In genomic region chr3:181316481-181316880, GRCh38 we compare ENCODE assay signal across 17 cellular contexts.
DNase-seq lines count a peak whose midpoint lies in the region; ATAC-seq, FAIRE-seq and TF ChIP-seq lines count a peak whose summit lies in the region.
"Had no signal": no experiment of that assay in that cellular context is flagged by ENCODE, and none has a peak within 500 bp of the region (broad histone marks: within the 10 kb centered on the region; RNA-seq: fewer than 3 reads in every experiment).

No MANE protein-coding gene starts in this region.

- H3K9me3 Mint-ChIP-seq in activated naive CD8-positive, alpha-beta T cell treated with anti-CD3 and anti-CD28 coated beads, Interleukin-2, amount 50 U/mL, for 24 hours = peaks cover 5% of the 10 kb centered on the region

- H3K36me3 Mint-ChIP-seq in activated naive CD8-positive, alpha-beta T cell treated with anti-CD3 and anti-CD28 coated beads, Interleukin-2, amount 50 U/mL, for 24 hours (ENCODE audit: low read depth) = no peaks in the 10 kb centered on the region

- H3K36me3 ChIP-seq in cardiac muscle cell = no peaks in the 10 kb centered on the region
- H3K36me3 ChIP-seq in left ventricle myocardium inferior = no peaks in the 10 kb centered on the region
- no peaks in the 10 kb centered on the region for H3K36me3 ChIP-seq in endothelial cell of umbilical vein (ENCODE audit: control insufficient read depth in 2 of 2, extremely low read depth in 1 of 2, insufficient read depth in 2 of 2, low read length in 2 of 2)

- H3K4me3 Mint-ChIP-seq in activated naive CD8-positive, alpha-beta T cell treated with anti-CD3 and anti-CD28 coated beads, Interleukin-2, amount 50 U/mL, for 24 hours = no peak overlapping the region
- H3K4me3 Mint-ChIP-seq: activated T-cell treated with anti-CD3 and anti-CD28 coated beads, Interleukin-2, amount 50 U/mL, for 72 hours had no signal

- H3K9ac ChIP-seq in endothelial cell of umbilical vein (replicated peaks; ENCODE audit: extremely low read depth, insufficient read depth, low read length) = no peak overlapping the region

- ATAC-seq in HG03378 (IDR thresholded peaks at IDR 0.05; ENCODE audit: unreplicated experiment) (no peak), GM21381 (IDR thresholded peaks at IDR 0.05; ENCODE audit: unreplicated experiment) (no peak)
- no peak for ATAC-seq in activated naive CD8-positive, alpha-beta T cell treated with anti-CD3 and anti-CD28 coated beads, Interleukin-2, amount 50 U/mL, for 24 hours
- ATAC-seq: activated T-cell treated with anti-CD3 and anti-CD28 coated beads, Interleukin-2, amount 50 U/mL, for 72 hours had no signal

- H3K4me3 ChIP-seq in cardiac muscle cell (no peak overlapping the region), left ventricle myocardium inferior (no peak overlapping the region), endothelial cell of umbilical vein (replicated peaks in 1 of 3; ENCODE audit: insufficient read depth in 1 of 3, low read depth in 1 of 3, low read length in 3 of 3) (no peak overlapping the region)

- H3K9me3 ChIP-seq in cardiac muscle cell (ENCODE audit: low read depth) = no peaks in the 10 kb centered on the region
- no peaks in the 10 kb centered on the region for H3K9me3 ChIP-seq in left ventricle myocardium inferior (replicated peaks)
- no peaks in the 10 kb centered on the region for H3K9me3 ChIP-seq in endothelial cell of umbilical vein (replicated peaks; ENCODE audit: control insufficient read depth, insufficient read depth, low read length)

- no peak for TF ChIP-seq POLR2A in endothelial cell of umbilical vein (IDR thresholded peaks at IDR 0.05; ENCODE audit: low read depth, low read length)

- no TSS peak for BruUV-seq in endothelial cell of umbilical vein (replicated peaks; lab: Mats Ljungman, UMichigan)

- no peaks in the 10 kb centered on the region for H3K4me1 Mint-ChIP-seq in activated naive CD8-positive, alpha-beta T cell treated with anti-CD3 and anti-CD28 coated beads, Interleukin-2, amount 50 U/mL, for 24 hours

- DNase-seq in cardiac muscle cell (ENCODE audit: low read depth in 1 of 2, low spot score in 1 of 2) = peak; percentile 9 to 52
- no peak for DNase-seq in left ventricle myocardium inferior
- DNase-seq in SK-MEL-5 (ENCODE audit: low read depth, low spot score) = peak; percentile 38
- peak; percentile 41 for DNase-seq in endothelial cell of umbilical vein (ENCODE audit: low read depth, low spot score)
- DNase-seq in activated naive CD8-positive, alpha-beta T cell treated with anti-CD3 and anti-CD28 coated beads, Interleukin-2, amount 50 U/mL, for 24 hours = no peak
- DNase-seq in GM13977 (ENCODE audit: low spot score) = no peak
- DNase-seq: activated CD4-positive, CD25-positive, alpha-beta regulatory T cell treated with anti-CD3 and anti-CD28 coated beads, Interleukin-2, amount 50 U/mL, for 72 hours; activated T-cell treated with anti-CD3 and anti-CD28 coated beads, Interleukin-2, amount 50 U/mL, for 72 hours; central memory CD4-positive, alpha-beta T cell; DMS79; midbrain; NCI-H1694 treated with DMSO at 0.1 percent for 48 hours; NCI-H82 had no signal

- TF ChIP-seq CTCF in cardiac muscle cell (IDR thresholded peaks at IDR 0.05; ENCODE audit: low read depth, low read length) = no peak
- TF ChIP-seq CTCF in left ventricle myocardium inferior (IDR thresholded peaks at IDR 0.05; ENCODE audit: borderline replicate concordance) = no peak
- TF ChIP-seq CTCF in endothelial cell of umbilical vein (IDR thresholded peaks at IDR 0.05; ENCODE audit: extremely low read depth in 1 of 2, insufficient read depth in 1 of 2, low read depth in 1 of 2, low read length in 2 of 2) = no peak
- no peak for TF ChIP-seq CTCF in GM13977 (IDR thresholded peaks at IDR 0.05; ENCODE audit: extremely low read depth, insufficient read depth, missing control alignments)

- FAIRE-seq in endothelial cell of umbilical vein (lab: Jason Lieb, UNC) = no peak
- FAIRE-seq: GM12892, HTR-8/SVneo had no signal

- H2AFZ ChIP-seq in endothelial cell of umbilical vein (ENCODE audit: low read depth, low read length) = no peak overlapping the region

- intact Hi-C loops in left ventricle myocardium inferior (cut with micrococcal nuclease) = no loop called here
- intact Hi-C loops in endothelial cell of umbilical vein (cut with micrococcal nuclease) = no loop called here

- no peak overlapping the region for H3K27ac Mint-ChIP-seq in activated naive CD8-positive, alpha-beta T cell treated with anti-CD3 and anti-CD28 coated beads, Interleukin-2, amount 50 U/mL, for 24 hours
- H3K27ac Mint-ChIP-seq: activated T-cell treated with anti-CD3 and anti-CD28 coated beads, Interleukin-2, amount 50 U/mL, for 72 hours had no signal

- no peaks in the 10 kb centered on the region for H3K27me3 ChIP-seq in cardiac muscle cell
- no peaks in the 10 kb centered on the region for H3K27me3 ChIP-seq in left ventricle myocardium inferior (ENCODE audit: low read depth)
- H3K27me3 ChIP-seq in endothelial cell of umbilical vein (ENCODE audit: control insufficient read depth in 2 of 2, insufficient read depth in 2 of 2, low read length in 2 of 2) = no peaks in the 10 kb centered on the region

- H3K79me2 ChIP-seq in endothelial cell of umbilical vein (ENCODE audit: control insufficient read depth, insufficient read depth, low read length) = no peaks in the 10 kb centered on the region

- H3K27me3 Mint-ChIP-seq in activated naive CD8-positive, alpha-beta T cell treated with anti-CD3 and anti-CD28 coated beads, Interleukin-2, amount 50 U/mL, for 24 hours = no peaks in the 10 kb centered on the region

- no peaks in the 10 kb centered on the region for H4K20me1 ChIP-seq in endothelial cell of umbilical vein (replicated peaks; ENCODE audit: control insufficient read depth, extremely low read depth, insufficient read depth, low read length)

- POLR2A ChIA-PET in endothelial cell of umbilical vein (lab: Charles Lee) = no interaction called here

- dilution Hi-C loops in endothelial cell of umbilical vein (cut with MboI; ENCODE audit: extremely low pct_ligation_motif_present, low sequenced_read_pairs) = no loop called here

- H3K9me1 ChIP-seq in endothelial cell of umbilical vein (replicated peaks; ENCODE audit: control insufficient read depth, extremely low read depth, insufficient read depth, low read length) = no peaks in the 10 kb centered on the region

- H3K27ac ChIP-seq in cardiac muscle cell (no peak overlapping the region), left ventricle myocardium inferior (replicated peaks) (no peak overlapping the region), endothelial cell of umbilical vein (ENCODE audit: insufficient read depth, low read depth, low read length) (no peak overlapping the region)

- H3K4me1 ChIP-seq in cardiac muscle cell (ENCODE audit: low read depth) (no peaks in the 10 kb centered on the region), left ventricle myocardium inferior (no peaks in the 10 kb centered on the region), endothelial cell of umbilical vein (ENCODE audit: control insufficient read depth, extremely low read depth, insufficient read depth, low read length) (no peaks in the 10 kb centered on the region)

- H3K4me2 ChIP-seq in endothelial cell of umbilical vein (ENCODE audit: insufficient read depth, low read length) = no peak overlapping the region

- in situ Hi-C loops in SK-MEL-5 (cut with HindIII; ENCODE audit: low pct_unique_long_range_greater_than_20kb, low sequenced_read_pairs) (no loop called here), GM13977 (cut with MboI; ENCODE audit: low pct_unique_long_range_greater_than_20kb, low sequenced_read_pairs, unreplicated experiment) (no loop called here)

- CTCF ChIA-PET in endothelial cell of umbilical vein (lab: Charles Lee) = interaction anchor here (0.6 to 2.1 kb wide), 7 partner anchors 11 to 1367 kb away, joined by 3 to 16 read pairs (median 4); no protein-coding TSS in a partner anchor

TF ChIP-seq in endothelial cell of umbilical vein, 7 proteins besides CTCF, POLR2A, EP300 and RAD21:
- no peak for TF ChIP-seq GATA2 (IDR thresholded peaks at IDR 0.05; ENCODE audit: insufficient read depth, insufficient read length, low read depth, low read length)
- no peak for TF ChIP-seq FOS (IDR thresholded peaks at IDR 0.05; ENCODE audit: borderline replicate concordance, insufficient read depth, low read length)
- TF ChIP-seq EZH2 (IDR thresholded peaks at IDR 0.05; ENCODE audit: borderline replicate concordance, low read depth, low read length, severe bottlenecking) = no peak

Comparison
In these comparisons a context has a peak if more than half of its experiments do, and no peak if none do; other contexts are left out.
1. DNase-seq: peak in cardiac muscle cell (2 of 2), SK-MEL-5 (single experiment) and endothelial cell of umbilical vein (single experiment); none in left ventricle myocardium inferior (single experiment), activated naive CD8-positive, alpha-beta T cell treated with anti-CD3 and anti-CD28 coated beads, Interleukin-2, amount 50 U/mL, for 24 hours (single experiment) and GM13977 (single experiment).